ENCODE assay signal across 11 cellular contexts in the genomic region with DNA sequence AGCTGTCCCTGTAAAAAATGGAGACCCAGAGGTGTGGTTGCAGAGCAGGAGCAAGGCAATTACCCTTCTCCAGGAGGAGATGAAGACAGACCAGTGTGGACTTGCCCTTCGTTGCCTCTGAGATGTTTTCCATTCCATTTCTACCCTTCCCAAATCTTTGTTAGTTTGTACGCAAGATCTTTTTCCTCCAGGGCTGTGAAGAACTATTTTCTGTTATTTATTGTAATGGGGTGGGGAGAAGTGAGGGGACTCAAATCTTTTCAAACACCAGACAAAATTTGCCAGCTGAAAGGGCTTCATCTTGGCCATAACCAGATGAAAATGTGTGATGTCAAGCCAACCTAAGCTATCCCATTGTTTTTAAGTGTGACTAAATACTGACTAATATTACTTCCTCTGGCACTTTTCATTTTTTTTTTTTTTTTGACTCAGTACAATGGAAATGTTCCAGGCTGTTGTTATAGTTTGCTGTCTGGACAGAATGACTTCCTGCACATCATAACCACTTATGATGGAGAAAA.
A peak's percentile ranks its signal among the peaks of the same experiment; 100 is the strongest.
DNase-seq lines count a peak whose midpoint lies in the region; ATAC-seq and TF ChIP-seq lines count a peak whose summit lies in the region.
"Had no signal": no experiment of that assay in that cellular context is flagged by ENCODE, and none has a peak within 500 bp of the region (broad histone marks: within the 10 kb centered on the region; RNA-seq: fewer than 3 reads in every experiment).

No MANE protein-coding gene starts in this region.

- H3K4me3 Mint-ChIP-seq in osteocyte (ENCODE audit: unreplicated experiment) = no peak overlapping the region
- H3K4me3 Mint-ChIP-seq: activated B cell treated with CpG ODN at 0.5 μM for 24 hours; activated naive CD8-positive, alpha-beta T cell treated with anti-CD3 and anti-CD28 coated beads, Interleukin-2, amount 50 U/mL, for 24 hours had no signal

- peaks cover 12% of the 10 kb centered on the region; the same call in 1 of the 2 replicates for H3K4me1 ChIP-seq in PC-9 (replicated peaks; ENCODE audit: insufficient read depth)
- peaks cover 3 to 32% (median 21%) of the 10 kb centered on the region in 3 donors for H3K4me1 ChIP-seq in esophagus squamous epithelium
- peaks cover 9 to 16% (median 11%) of the 10 kb centered on the region in 4 donors for H3K4me1 ChIP-seq in transverse colon

- H3K27ac Mint-ChIP-seq in osteocyte (ENCODE audit: unreplicated experiment) = peak overlapping the region; percentile 87
- H3K27ac Mint-ChIP-seq: activated B cell treated with CpG ODN at 0.5 μM for 24 hours; activated naive CD8-positive, alpha-beta T cell treated with anti-CD3 and anti-CD28 coated beads, Interleukin-2, amount 50 U/mL, for 24 hours had no signal

- H3K4me3 ChIP-seq in BJ (ENCODE audit: low read depth, low read length) (no peak overlapping the region), PC-9 (no peak overlapping the region), esophagus squamous epithelium (no peak overlapping the region), transverse colon (no peak overlapping the region)

- H3F3A ChIP-seq in PC-9 (ENCODE audit: insufficient read depth, low read depth) = peaks cover 5% of the 10 kb centered on the region; the same call in 1 of the 2 replicates

- no peak for TF ChIP-seq CTCF in BJ (IDR thresholded peaks at IDR 0.05; ENCODE audit: insufficient read depth, low read depth, low read length)
- no peak for TF ChIP-seq CTCF in PC-9 (conservative IDR thresholded peaks at IDR 0.05)
- no peak for TF ChIP-seq CTCF in esophagus squamous epithelium (IDR thresholded peaks at IDR 0.05)
- TF ChIP-seq CTCF in osteocyte (IDR thresholded peaks at IDR 0.05) = no peak
- no peak for TF ChIP-seq CTCF in transverse colon (IDR thresholded peaks at IDR 0.05)

- H4K20me1 ChIP-seq in PC-9 (ENCODE audit: insufficient read depth) = no peaks in the 10 kb centered on the region

- no peaks in the 10 kb centered on the region for H3K9me3 Mint-ChIP-seq in osteocyte (ENCODE audit: unreplicated experiment)
- H3K9me3 Mint-ChIP-seq: activated B cell treated with CpG ODN at 0.5 μM for 24 hours; activated naive CD8-positive, alpha-beta T cell treated with anti-CD3 and anti-CD28 coated beads, Interleukin-2, amount 50 U/mL, for 24 hours had no signal

- WGBS in esophagus squamous epithelium, 2 donors = 18 to 26% methylated on average over 2 of the region's 2 CpGs
- WGBS in transverse colon (ENCODE audit: low coverage in 1 of 2), 2 donors = 43 to 82% methylated on average over 2 of the region's 2 CpGs

- CTCF ChIA-PET in BJ (lab: Yijun Ruan, JAX) (interaction anchor here (1.0 to 1.7 kb wide), 3 partner anchors 11 to 1160 kb away, joined by 3 to 4 read pairs (median 4); no protein-coding TSS in a partner anchor), PC-9 (lab: Charles Lee) (interaction anchor here (1.0 to 1.4 kb wide), 2 partner anchors 18 to 53 kb away, joined by 5 to 8 read pairs; no protein-coding TSS in a partner anchor)

- no peak overlapping the region for H3K4me2 ChIP-seq in PC-9

- no peaks in the 10 kb centered on the region for H3K27me3 Mint-ChIP-seq in osteocyte (ENCODE audit: unreplicated experiment)
- H3K27me3 Mint-ChIP-seq: activated B cell treated with CpG ODN at 0.5 μM for 24 hours; activated naive CD8-positive, alpha-beta T cell treated with anti-CD3 and anti-CD28 coated beads, Interleukin-2, amount 50 U/mL, for 24 hours had no signal

- DNase-seq in BJ (ENCODE audit: low read depth) = peak; percentile 53
- peak; percentile 34 to 73 for DNase-seq in PC-9
- DNase-seq in esophagus squamous epithelium (lab: John Stamatoyannopoulos, UW) = no peak
- no peak for DNase-seq in osteocyte (ENCODE audit: extremely low spot score, unreplicated experiment)
- DNase-seq in SIG-M5 treated with dmso at 0.1 percent for 504 hours (lab: John Stamatoyannopoulos, UW; ENCODE audit: unreplicated experiment) = no peak
- DNase-seq in DMS153 (lab: John Stamatoyannopoulos, UW) = no peak
- DNase-seq in transverse colon = no peak
- DNase-seq: activated B cell treated with CpG ODN at 0.5 μM for 24 hours; activated naive CD8-positive, alpha-beta T cell treated with anti-CD3 and anti-CD28 coated beads, Interleukin-2, amount 50 U/mL, for 24 hours; DMS 273 treated with DMSO at 0.1 percent for 48 hours had no signal

- H3K36me3 Mint-ChIP-seq in osteocyte (ENCODE audit: unreplicated experiment) = peaks cover 4% of the 10 kb centered on the region

- POLR2A ChIA-PET in BJ (lab: Charles Lee) (no interaction called here), PC-9 (lab: Charles Lee; ENCODE audit: unreplicated experiment) (interaction anchor here (0.7 kb wide), 1 partner anchor 19 kb away, joined by 7 read pairs; no protein-coding TSS in a partner anchor)

- H3K4me1 Mint-ChIP-seq in osteocyte (ENCODE audit: unreplicated experiment) = peaks cover 36% of the 10 kb centered on the region
- H3K4me1 Mint-ChIP-seq: activated B cell treated with CpG ODN at 0.5 μM for 24 hours had no signal

- no peaks in the 10 kb centered on the region; the same call in 1 of the 2 replicates for H3K36me3 ChIP-seq in BJ (ENCODE audit: control insufficient read depth, insufficient read depth, low read length)
- H3K36me3 ChIP-seq in PC-9 (ENCODE audit: low read depth) = no peaks in the 10 kb centered on the region
- no peaks in the 10 kb centered on the region for H3K36me3 ChIP-seq in esophagus squamous epithelium
- no peaks in the 10 kb centered on the region for H3K36me3 ChIP-seq in transverse colon

- H3K27ac ChIP-seq in PC-9 = no peak overlapping the region
- H3K27ac ChIP-seq in esophagus squamous epithelium = peak overlapping the region; percentile 77 to 80 (median 78)
- peak overlapping the region in 2 of 4 donors; percentile 5 to 44 for H3K27ac ChIP-seq in transverse colon

- no peak for TF ChIP-seq EP300 in transverse colon (IDR thresholded peaks at IDR 0.05; ENCODE audit: low read depth)

- in situ Hi-C loops in transverse colon (cut with MboI; ENCODE audit: low pct_ligation_motif_present in 1 of 4, low pct_unique_long_range_greater_than_20kb in 1 of 4, low sequenced_read_pairs in 3 of 4) = no loop called here

- no peak overlapping the region for H2AFZ ChIP-seq in PC-9

- H3K9me2 ChIP-seq in PC-9 (ENCODE audit: insufficient read depth) = no peaks in the 10 kb centered on the region

- H3K9me3 ChIP-seq in PC-9 (ENCODE audit: insufficient read depth, low read depth) = no peaks in the 10 kb centered on the region
- no peaks in the 10 kb centered on the region for H3K9me3 ChIP-seq in esophagus squamous epithelium
- no peaks in the 10 kb centered on the region for H3K9me3 ChIP-seq in transverse colon

- ATAC-seq in GM19328 (IDR thresholded peaks at IDR 0.05; ENCODE audit: unreplicated experiment) = no peak
- ATAC-seq: activated naive CD8-positive, alpha-beta T cell treated with anti-CD3 and anti-CD28 coated beads, Interleukin-2, amount 50 U/mL, for 24 hours had no signal

- intact Hi-C loops in PC-9 (cut with micrococcal nuclease; ENCODE audit: unreplicated experiment) = no loop called here
- intact Hi-C loops in esophagus squamous epithelium (cut with DNase I) = no loop called here
- intact Hi-C loops in transverse colon (cut with DNase I; ENCODE audit: low total_unique reads) = no loop called here

- no peaks in the 10 kb centered on the region for H3K79me2 ChIP-seq in PC-9 (ENCODE audit: low read depth)

- TF ChIP-seq POLR2A in esophagus squamous epithelium (IDR thresholded peaks at IDR 0.05) (no peak), transverse colon (IDR thresholded peaks at IDR 0.05) (no peak)

- BruUV-seq in PC-9 (replicated peaks; lab: Mats Ljungman, UMichigan) = no TSS peak

- H3K27me3 ChIP-seq in BJ (ENCODE audit: control insufficient read depth, insufficient read depth, low read length) (no peaks in the 10 kb centered on the region), PC-9 (ENCODE audit: insufficient read depth, low read depth) (no peaks in the 10 kb centered on the region), esophagus squamous epithelium (no peaks in the 10 kb centered on the region), transverse colon (no peaks in the 10 kb centered on the region)

Comparison
In these comparisons a context has a peak if more than half of its experiments do, and no peak if none do; other contexts are left out.
1. DNase-seq: peak in BJ (single experiment) and PC-9 (2 of 2); none in esophagus squamous epithelium (single experiment), osteocyte (single experiment), SIG-M5 treated with dmso at 0.1 percent for 504 hours (single experiment), DMS153 (single experiment) and transverse colon (single experiment).